In genomic region chr7:17998692-17999091, GRCh38 we compare ENCODE assay signal across 1 cellular context.
TF ChIP-seq lines count a peak whose summit lies in the region.

No MANE protein-coding gene starts in this region.

TF ChIP-seq in K562, 482 proteins besides CTCF, POLR2A, EP300 and RAD21 (continued from another document):
- TF ChIP-seq CHD4 (IDR thresholded peaks at IDR 0.05; ENCODE audit: insufficient read depth, insufficient replicate concordance, low read depth, low read length, poor library complexity, severe bottlenecking): peak; percentile 65
- no peak for TF ChIP-seq HNRNPK (IDR thresholded peaks at IDR 0.05; ENCODE audit: low read depth, low read length, poor library complexity, severe bottlenecking)
- TF ChIP-seq CSDE1 (IDR thresholded peaks at IDR 0.05): no peak
- TF ChIP-seq MTA2 (IDR thresholded peaks at IDR 0.05; ENCODE audit: low read depth): no peak
- TF ChIP-seq ZNF239 (CRISPR knock-in tag; IDR thresholded peaks at IDR 0.05): no peak
- peak; percentile 85 for TF ChIP-seq RBM25 (IDR thresholded peaks at IDR 0.05; ENCODE audit: low read depth, low read length, severe bottlenecking)
- TF ChIP-seq TRIM28 (IDR thresholded peaks at IDR 0.05): 0 out of 2 replicates have a peak, but pooled peaks have one; percentile 38
- TF ChIP-seq KDM2B (CRISPR knock-in tag; IDR thresholded peaks at IDR 0.05): no peak
- no peak for TF ChIP-seq ZNF140 (CRISPR knock-in tag; IDR thresholded peaks at IDR 0.05)
- TF ChIP-seq BCOR (IDR thresholded peaks at IDR 0.05): peak; percentile 53; the same call in 1 of the 2 replicates
- TF ChIP-seq ZNF780A (CRISPR knock-in tag; IDR thresholded peaks at IDR 0.05): no peak
- TF ChIP-seq CHD7 (IDR thresholded peaks at IDR 0.05; ENCODE audit: low read depth, low read length): no peak
- no peak for TF ChIP-seq TEAD1 (CRISPR knock-in tag; IDR thresholded peaks at IDR 0.05)
- no peak for TF ChIP-seq GATAD2B (IDR thresholded peaks at IDR 0.05; ENCODE audit: borderline replicate concordance)
- TF ChIP-seq ZNF407 (IDR thresholded peaks at IDR 0.05; ENCODE audit: low read depth): no peak
- TF ChIP-seq ZSCAN32 (CRISPR knock-in tag; IDR thresholded peaks at IDR 0.05): no peak
- TF ChIP-seq CBX3 (IDR thresholded peaks at IDR 0.05; ENCODE audit: borderline replicate concordance in 1 of 2, low read length in 2 of 2): peak in 1 of 2 experiments; percentile 69; a peak in 2 of 3 replicates
- no peak for TF ChIP-seq TRIM24 (IDR thresholded peaks at IDR 0.05)
- no peak for TF ChIP-seq CREB3L1 (IDR thresholded peaks at IDR 0.05; ENCODE audit: borderline replicate concordance, low read depth)
- no peak for TF ChIP-seq YY1 (IDR thresholded peaks at IDR 0.05; ENCODE audit: borderline replicate concordance in 1 of 3, control insufficient read depth in 1 of 3, extremely low read depth in 1 of 3, insufficient read depth in 3 of 3, insufficient read length in 1 of 3, insufficient replicate concordance in 2 of 3, low read depth in 1 of 3, low read length in 2 of 3)
- no peak for TF ChIP-seq ZBTB11 (CRISPR knock-in tag; IDR thresholded peaks at IDR 0.05)
- no peak for TF ChIP-seq MAFF (IDR thresholded peaks at IDR 0.05; ENCODE audit: low read length)
- TF ChIP-seq PTTG1 (tag; IDR thresholded peaks at IDR 0.05; ENCODE audit: low read depth): no peak
- TF ChIP-seq SRSF1 (IDR thresholded peaks at IDR 0.05; ENCODE audit: low read depth, low read length): no peak
- no peak for TF ChIP-seq THRB (CRISPR knock-in tag; conservative IDR thresholded peaks at IDR 0.05)
TF ChIP-seq in K562: peak in this region for 6.
